Comparison of ENCODE assay signal across 21 cellular contexts in genomic region chr11:11533057-11533456, GRCh38.
DNase-seq lines count a peak whose midpoint lies in the region; ATAC-seq and TF ChIP-seq lines count a peak whose summit lies in the region.
"Had no signal": no experiment of that assay in that cellular context is flagged by ENCODE, and none has a peak within 500 bp of the region (broad histone marks: within the 10 kb centered on the region; RNA-seq: fewer than 3 reads in every experiment).

No MANE protein-coding gene starts in this region.

- no peaks in the 10 kb centered on the region for H3K9me3 ChIP-seq in right atrium auricular region
- H3K9me3 ChIP-seq: BLaER1, Caco-2, HAP-1 had no signal

- peak overlapping the region; percentile 43 to 72 for H3K27ac ChIP-seq in right atrium auricular region
- H3K27ac ChIP-seq: 22Rv1, BLaER1, GM23248, RWPE1 had no signal

- no peak for TF ChIP-seq CTCF in right atrium auricular region (IDR thresholded peaks at IDR 0.05)

- H3K4me3 ChIP-seq in right atrium auricular region, result no peak overlapping the region
- H3K4me3 ChIP-seq: BLaER1, GM12878, GM23248, HAP-1 had no signal

- DNase-seq in NCI-H1694 treated with DMSO at 0.1 percent for 48 hours (lab: John Stamatoyannopoulos, UW) (peak; percentile 42), NCI-H1694 (lab: John Stamatoyannopoulos, UW) (no peak), Right ventricle myocardium inferior (ENCODE audit: missing footprints) (no peak), right atrium auricular region (ENCODE audit: low spot score) (no peak), HCEC 1CT (no peak)
- DNase-seq: ACHN; Caco-2; CD4-positive, alpha-beta T cell; DMS 273 treated with DMSO at 0.1 percent for 48 hours; KG1; NCI-H526 treated with DMSO at 0.1 percent for 48 hours had no signal

- intact Hi-C loops in Right ventricle myocardium inferior (cut with DNase I), result loop anchor here (2.0 to 10.0 kb wide), 2 partner anchors 126 to 252 kb away; no protein-coding TSS in a partner anchor

- no peaks in the 10 kb centered on the region for H3K27me3 ChIP-seq in right atrium auricular region
- H3K27me3 ChIP-seq: BLaER1 had no signal

- ATAC-seq in Right ventricle myocardium inferior, result peak; percentile 17
- ATAC-seq in GM18498 (IDR thresholded peaks at IDR 0.05; ENCODE audit: unreplicated experiment), result no peak
- no peak for ATAC-seq in GM19035 (IDR thresholded peaks at IDR 0.05; ENCODE audit: unreplicated experiment)
- ATAC-seq in GM19324 (IDR thresholded peaks at IDR 0.05; ENCODE audit: low FRiP score, unreplicated experiment), result no peak
- ATAC-seq: GM12878, SK-N-SH treated with all-trans-retinoic acid at 6 μM for 48 hours had no signal

- H3K4me1 ChIP-seq in right atrium auricular region, result peaks cover 0 to 76% of the 10 kb centered on the region in 2 donors
- H3K4me1 ChIP-seq: Caco-2, HAP-1 had no signal

- H3K36me3 ChIP-seq in right atrium auricular region, result no peaks in the 10 kb centered on the region
- H3K36me3 ChIP-seq: BLaER1, HAP-1 had no signal
